Comparison of ENCODE assay signal across 28 cellular contexts in the genomic region with DNA sequence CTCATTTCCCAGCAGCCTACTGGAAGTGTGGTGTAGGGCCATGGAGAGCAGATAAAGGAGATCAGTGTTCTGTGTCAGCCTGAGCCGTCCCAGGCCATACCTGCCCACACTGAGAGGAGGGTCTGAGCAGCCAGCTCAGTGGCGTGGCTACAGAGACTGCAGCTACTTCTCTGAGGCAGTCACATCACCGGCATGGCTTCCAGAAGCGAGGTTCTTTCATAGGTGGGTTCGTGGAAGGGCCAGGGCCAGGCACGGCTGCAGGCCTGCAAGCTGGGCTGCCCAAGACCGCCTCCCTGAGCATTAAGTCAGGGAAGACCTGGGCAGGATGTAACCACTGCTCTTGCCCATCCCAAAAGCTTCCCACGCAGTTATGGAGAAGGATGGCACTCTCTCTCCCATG. TPM values are rescaled to one million over a fixed set of nuclear protein-coding genes. Genes with fewer than 3 reads are reported as not detected.
DNase-seq lines count a peak whose midpoint lies in the region; ATAC-seq and TF ChIP-seq lines count a peak whose summit lies in the region.
"Had no signal": no experiment of that assay in that cellular context is flagged by ENCODE, and none has a peak within 500 bp of the region (broad histone marks: within the 10 kb centered on the region; RNA-seq: fewer than 3 reads in every experiment).

No MANE protein-coding gene starts in this region.

- no peak for TF ChIP-seq POLR2A in heart left ventricle (IDR thresholded peaks at IDR 0.05)
- no peak for TF ChIP-seq POLR2A in testis (IDR thresholded peaks at IDR 0.05)

- no peak overlapping the region for H2AFZ ChIP-seq in neuronal stem cell (ENCODE audit: low read length)
- H2AFZ ChIP-seq: GM23248, PC-9 had no signal

- ATAC-seq in Right ventricle myocardium superior (ENCODE audit: poor library complexity) (peak; percentile 2), heart left ventricle (peak; percentile 1 to 7 (median 3)), HG03457 (IDR thresholded peaks at IDR 0.05; ENCODE audit: unreplicated experiment) (no peak), HG03442 (IDR thresholded peaks at IDR 0.05; ENCODE audit: unreplicated experiment) (no peak)

- H3K27me3 ChIP-seq in right atrium auricular region: no peaks in the 10 kb centered on the region
- H3K27me3 ChIP-seq in heart left ventricle: peaks cover 0 to 10% (median 0%) of the 10 kb centered on the region in 9 donors
- H3K27me3 ChIP-seq in neuronal stem cell (ENCODE audit: control insufficient read depth in 3 of 3, insufficient read depth in 3 of 3, low read depth in 1 of 3, low read length in 3 of 3): peaks cover 0 to 9% (median 0%) of the 10 kb centered on the region in 3 experiments
- H3K27me3 ChIP-seq in testis: no peaks in the 10 kb centered on the region
- H3K27me3 ChIP-seq: BLaER1, MG63 had no signal

- H3K14ac ChIP-seq in neuronal stem cell (ENCODE audit: low read length): no peak overlapping the region

- H3K9me3 ChIP-seq in right atrium auricular region: no peaks in the 10 kb centered on the region
- no peaks in the 10 kb centered on the region for H3K9me3 ChIP-seq in heart left ventricle
- peaks cover 0 to 3% of the 10 kb centered on the region in 2 donors for H3K9me3 ChIP-seq in neuronal stem cell (replicated peaks in 1 of 2; ENCODE audit: control insufficient read depth in 2 of 2, insufficient read depth in 1 of 2, low read depth in 1 of 2, low read length in 2 of 2)
- no peaks in the 10 kb centered on the region for H3K9me3 ChIP-seq in testis
- H3K9me3 ChIP-seq: BLaER1, HAP-1, MG63 had no signal

- peaks cover 0 to 38% of the 10 kb centered on the region in 2 donors for H3K4me1 ChIP-seq in right atrium auricular region
- peaks cover 0 to 45% (median 7%) of the 10 kb centered on the region in 12 donors for H3K4me1 ChIP-seq in heart left ventricle
- H3K4me1 ChIP-seq in neuronal stem cell (ENCODE audit: control insufficient read depth in 2 of 2, insufficient read depth in 1 of 2, low read depth in 1 of 2, low read length in 2 of 2): peaks cover 0 to 3% of the 10 kb centered on the region in 2 donors
- no peaks in the 10 kb centered on the region for H3K4me1 ChIP-seq in testis
- H3K4me1 ChIP-seq: BLaER1 had no signal

- H4K8ac ChIP-seq in neuronal stem cell (ENCODE audit: low read depth, low read length): no peak overlapping the region

- H3K18ac ChIP-seq in neuronal stem cell (ENCODE audit: low read length): no peak overlapping the region

- DNase-seq in Right ventricle myocardium superior (peak; percentile 41), right atrium auricular region (ENCODE audit: low spot score) (no peak), heart left ventricle (peak in 3 of 5 donors; percentile 25 to 36 (median 28)), neuronal stem cell (ENCODE audit: low spot score) (no peak), testis (no peak)
- DNase-seq: 8988T; CD4-positive, alpha-beta T cell; COR-L47; DMS53; HFFc6; KG1; MG63; NCI-H1694; NCI-H2029 treated with DMSO at 0.1 percent for 48 hours; NCI-H2227 treated with DMSO at 0.1 percent for 48 hours; NCI-H526 treated with DMSO at 0.1 percent for 48 hours; PC-9; SHP77 treated with DMSO at 0.1 percent for 48 hours had no signal

- intact Hi-C loops in Right ventricle myocardium superior (cut with DNase I): no loop called here
- intact Hi-C loops in heart left ventricle (cut with DNase I): no loop called here
- intact Hi-C loops in testis (cut with DNase I; ENCODE audit: low total_unique reads): no loop called here

- H3K4me2 ChIP-seq in neuronal stem cell (ENCODE audit: insufficient read depth, low read length, poor library complexity, severe bottlenecking): no peak overlapping the region
- H3K4me2 ChIP-seq: BLaER1, PC-9 had no signal

- H3K79me1 ChIP-seq in neuronal stem cell (ENCODE audit: low read depth, low read length): no peaks in the 10 kb centered on the region

- H3K4me3 ChIP-seq in right atrium auricular region (no peak overlapping the region), heart left ventricle (no peak overlapping the region), neuronal stem cell (ENCODE audit: low read length in 2 of 2) (no peak overlapping the region), testis (no peak overlapping the region)
- H3K4me3 ChIP-seq: BLaER1, GM23248, HAP-1, MG63, PC-9 had no signal

- peaks cover 77% of the 10 kb centered on the region for H3K36me3 ChIP-seq in right atrium auricular region
- peaks cover 0 to 95% (median 38%) of the 10 kb centered on the region in 9 donors for H3K36me3 ChIP-seq in heart left ventricle
- no peaks in the 10 kb centered on the region for H3K36me3 ChIP-seq in neuronal stem cell (replicated peaks in 1 of 2; ENCODE audit: control insufficient read depth in 2 of 2, insufficient read depth in 2 of 2, low read length in 2 of 2)
- H3K36me3 ChIP-seq in testis (ENCODE audit: low read depth, missing control alignments): no peaks in the 10 kb centered on the region
- H3K36me3 ChIP-seq: BLaER1, HAP-1, MG63 had no signal

- no peak overlapping the region for H3K4ac ChIP-seq in neuronal stem cell (ENCODE audit: low read length)

- no peak overlapping the region for H4K91ac ChIP-seq in neuronal stem cell (ENCODE audit: low read depth, low read length, poor library complexity)

- no peak overlapping the region for H3K9ac ChIP-seq in neuronal stem cell (ENCODE audit: low read depth, low read length, poor library complexity)
- H3K9ac ChIP-seq: BLaER1, GM23248 had no signal

- H3K27ac ChIP-seq in right atrium auricular region (no peak overlapping the region), heart left ventricle (peak overlapping the region in 3 of 12 donors; percentile 14 to 38 (median 27)), neuronal stem cell (replicated peaks; ENCODE audit: low read length) (no peak overlapping the region), testis (no peak overlapping the region)
- H3K27ac ChIP-seq: BLaER1, GM23248, PC-9 had no signal

- no peak overlapping the region for H2BK15ac ChIP-seq in neuronal stem cell (ENCODE audit: low read length)

- no peak overlapping the region for H2BK120ac ChIP-seq in neuronal stem cell (ENCODE audit: low read depth, low read length)

- TF ChIP-seq CTCF in right atrium auricular region (IDR thresholded peaks at IDR 0.05) (no peak), heart left ventricle (IDR thresholded peaks at IDR 0.05) (no peak), testis (IDR thresholded peaks at IDR 0.05) (no peak)

- H2BK12ac ChIP-seq in neuronal stem cell (ENCODE audit: low read length): no peak overlapping the region

- peak overlapping the region; percentile 66 for H3K23ac ChIP-seq in neuronal stem cell (ENCODE audit: low read depth, low read length, poor library complexity)

- no peak overlapping the region for H2AK5ac ChIP-seq in neuronal stem cell (ENCODE audit: low read depth, low read length)

- no peak overlapping the region for H2BK5ac ChIP-seq in neuronal stem cell (ENCODE audit: low read length)

- WGBS in heart left ventricle, 4 donors: 78 to 86% (median 82%) methylated on average over 5 to 8 of the region's 8 CpGs
- WGBS in neuronal stem cell (ENCODE audit: extremely low coverage in 2 of 2, insufficient read length in 2 of 2, insufficient replicate concordance in 1 of 2), 2 donors: no CpG with 5 or more reads among the region's 8 CpGs
- WGBS in testis, 2 donors: 86 to 94% methylated on average over 2 to 8 of the region's 8 CpGs

RNA-seq across cellular contexts. Expression of a gene that starts 34.9 kb away (rescaled TPM):
- total RNA-seq in Right ventricle myocardium superior (1,375 TPM), right atrium auricular region (100 to 1,000 TPM; 448 to 908 TPM), heart left ventricle (1,000 to 10,000 TPM in 7 of 9 donors, 100 to 1,000 TPM in 2; 800 to 1,716 (median 1,273) TPM), testis (1 to 10 TPM; 2.7 to 3.6 TPM)
- polyA plus RNA-seq in heart left ventricle (1,000 to 10,000 TPM in 1 of 2 donors, 100 to 1,000 TPM in 1; 165 to 1,759 TPM), testis (ENCODE audit: insufficient read depth, low read depth, low replicate concordance) (20.3 TPM)
- polyA plus RNA-seq in neuronal stem cell (2013, experiment 1 of 2): 0.08 TPM
- polyA plus RNA-seq in neuronal stem cell (2013, experiment 2 of 2): 0.11 TPM
- total RNA-seq: Daoy, RPMI7951 had no signal

RNA-seq across cellular contexts. Expression of a gene that starts 48.8 kb away (rescaled TPM):
- 0.40 TPM for total RNA-seq in Right ventricle myocardium superior
- under 1 TPM; 0.19 to 0.31 TPM for total RNA-seq in right atrium auricular region
- under 1 TPM in 3 of 9 donors, not detected in 6; 0.19 to 0.28 (median 0.25) TPM for total RNA-seq in heart left ventricle
- under 1 TPM; 0.03 to 0.08 TPM for polyA plus RNA-seq in heart left ventricle
- not detected for polyA plus RNA-seq in neuronal stem cell (2013, experiment 1 of 2)
- not detected for polyA plus RNA-seq in neuronal stem cell (2013, experiment 2 of 2)
- total RNA-seq in testis: under 1 TPM in 1 of 2 donors, not detected in 1; 0.19 TPM
- polyA plus RNA-seq in testis (ENCODE audit: insufficient read depth, low read depth, low replicate concordance): not detected
- total RNA-seq: CD4-positive, alpha-beta T cell; Daoy; G401; GM23248; HFFc6; IMR-90; NCI-H460; RPMI7951 had no signal
- polyA plus RNA-seq: GM23248 had no signal

RNA-seq across cellular contexts. Expression of a gene that starts 53.2 kb away (rescaled TPM):
- total RNA-seq in Right ventricle myocardium superior (50.2 TPM), right atrium auricular region (10 to 100 TPM; 28.6 to 41.2 TPM), heart left ventricle (10 to 100 TPM; 19.9 to 72.0 (median 46.1) TPM), testis (10 to 100 TPM; 42.6 to 51.1 TPM)
- polyA plus RNA-seq in heart left ventricle (10 to 100 TPM in 1 of 2 donors, 1 to 10 TPM in 1; 6.3 to 18.6 TPM), testis (ENCODE audit: insufficient read depth, low read depth, low replicate concordance) (19.5 TPM)
- 24.6 TPM for polyA plus RNA-seq in neuronal stem cell (2013, experiment 1 of 2)
- 25.2 TPM for polyA plus RNA-seq in neuronal stem cell (2013, experiment 2 of 2)

Comparison
In these comparisons a context has a peak if more than half of its experiments do, and no peak if none do; other contexts are left out.
1. DNase-seq: peak in Right ventricle myocardium superior (single experiment) and heart left ventricle (3 of 5); none in right atrium auricular region (single experiment), neuronal stem cell (single experiment) and testis (single experiment).
2. ATAC-seq: peak in Right ventricle myocardium superior (single experiment) and heart left ventricle (4 of 4); none in HG03457 (single experiment) and HG03442 (single experiment).
3. RNA of a gene that starts 34.9 kb away (total RNA-seq): 1,375 TPM in Right ventricle myocardium superior (single experiment), 800 to 1,716 TPM in heart left ventricle and 448 to 908 TPM in right atrium auricular region; 2.7 to 3.6 TPM in testis; every median in the first group is over 10 times any median in the second.